Comparison of ENCODE assay signal across 8 cellular contexts in the genomic region with DNA sequence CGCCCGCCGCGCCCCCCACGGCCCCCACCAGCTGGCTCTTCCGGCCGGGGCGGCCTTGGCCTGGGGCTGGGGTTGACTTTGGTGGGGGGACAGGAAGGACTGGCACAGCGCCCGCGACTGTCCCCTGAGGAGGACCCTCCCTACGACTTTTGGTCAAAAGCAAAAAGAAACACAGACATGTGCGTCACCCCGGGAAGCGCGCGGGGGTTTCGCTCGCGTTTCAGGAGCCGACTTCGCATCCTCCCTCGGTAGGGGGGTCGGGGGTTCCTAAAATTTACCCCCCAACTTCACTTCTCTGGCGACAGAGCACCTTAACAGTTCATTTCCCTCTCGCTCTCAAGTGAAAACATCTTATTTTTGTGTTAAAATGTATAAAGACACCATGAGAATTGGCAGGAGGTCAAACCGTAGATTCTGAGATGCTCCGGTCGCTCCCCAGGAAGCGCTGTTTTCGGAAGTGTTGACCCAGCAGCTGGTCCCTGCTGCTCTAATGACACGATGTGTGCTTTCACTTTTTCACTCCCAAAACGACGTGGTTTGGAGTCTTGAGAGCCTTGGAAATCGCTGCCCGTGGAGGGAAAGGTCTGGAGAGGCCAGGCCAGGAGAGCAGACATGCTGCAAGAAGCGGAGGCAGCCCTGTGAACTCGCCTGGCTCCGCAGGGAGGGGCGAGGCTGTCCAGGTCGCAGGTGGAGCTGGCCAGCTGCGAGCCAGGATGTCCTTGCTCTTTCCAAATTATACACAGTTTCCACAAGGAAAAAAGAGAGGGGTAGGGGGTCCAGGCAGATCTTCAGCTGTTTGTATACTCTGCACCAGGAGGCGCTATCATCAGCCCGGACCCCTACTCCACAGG.
A peak's percentile ranks its signal among the peaks of the same experiment; 100 is the strongest.
DNase-seq lines count a peak whose midpoint lies in the region; ATAC-seq and TF ChIP-seq lines count a peak whose summit lies in the region.

No MANE protein-coding gene starts in this region.

- ATAC-seq in HG02981 (IDR thresholded peaks at IDR 0.05; ENCODE audit: unreplicated experiment): no peak

- POLR2A ChIA-PET in AG04450 (lab: Yijun Ruan, JAX): interaction anchor here (0.6 to 0.8 kb wide), 2 partner anchors 11 to 153 kb away, joined by 3 to 4 read pairs; no protein-coding TSS in a partner anchor

- no peaks in the 10 kb centered on the region for H3K27me3 ChIP-seq in AG04450 (ENCODE audit: control insufficient read depth, insufficient read depth, low read length)

- no peaks in the 10 kb centered on the region; the same call in 1 of the 2 replicates for H3K9me3 ChIP-seq in AG04450 (ENCODE audit: control insufficient read depth, insufficient read depth, low read length)

- CTCF ChIA-PET in AG04450 (lab: Charles Lee): interaction anchor here (0.6 kb wide), 1 partner anchor 108 kb away, joined by 3 read pairs; no protein-coding TSS in a partner anchor

- H3K4me3 ChIP-seq in AG04450 (ENCODE audit: low read depth, low read length): peak overlapping the region; percentile 62

- H3K27ac ChIP-seq in AG04450 (ENCODE audit: low read depth, low read length): peak overlapping the region; percentile 61

- DNase-seq in AG04450 (ENCODE audit: low read depth, low spot score) (no peak), GM20000 (ENCODE audit: low spot score) (peak; percentile 78), RPMI7951 (ENCODE audit: low read depth) (peak; percentile 50), astrocyte of the hippocampus (ENCODE audit: low read depth, low spot score) (peak; percentile 47), hypothalamus (lab: John Stamatoyannopoulos, UW) (peak in 30 of 51 donors; percentile 9 to 69 (median 23)), retina (peak; percentile 82), NCI-H774 (lab: John Stamatoyannopoulos, UW) (no peak)

- TF ChIP-seq CTCF in AG04450 (IDR thresholded peaks at IDR 0.05; ENCODE audit: low read depth, low read length): peak; percentile 55
- TF ChIP-seq CTCF in GM20000 (IDR thresholded peaks at IDR 0.05; ENCODE audit: extremely low read depth, missing control alignments): no peak

Comparison
In these comparisons a context has a peak if more than half of its experiments do, and no peak if none do; other contexts are left out.
1. DNase-seq: peak in GM20000 (single experiment), RPMI7951 (single experiment), astrocyte of the hippocampus (single experiment), hypothalamus (30 of 51) and retina (single experiment); none in AG04450 (single experiment) and NCI-H774 (single experiment).